Comparison of ENCODE assay signal across 30 cellular contexts in genomic region chr7:47197508-47197907, GRCh38.
"Had no signal": no experiment of that assay in that cellular context is flagged by ENCODE, and none has a peak within 500 bp of the region (broad histone marks: within the 10 kb centered on the region; RNA-seq: fewer than 3 reads in every experiment).

No MANE protein-coding gene starts in this region.

- FAIRE-seq: astrocyte, colon, endometrium, endothelial cell of umbilical vein, TTC549 had no signal

- H3K27ac Mint-ChIP-seq: activated CD4-positive, alpha-beta memory T cell treated with anti-CD3 and anti-CD28 coated beads, Interleukin-2, amount 10 ng/mL, durations not matched to agents 7 days and 5 days; activated CD4-positive, alpha-beta T cell treated with anti-CD3 and anti-CD28 coated beads, Interleukin-2, amount 10 ng/mL, durations not matched to agents 7 days and 5 days; activated naive CD8-positive, alpha-beta T cell; activated T-cell treated with anti-CD3 and anti-CD28 coated beads, Interleukin-2, amount 50 U/mL, for 24 hours; activated T-cell treated with anti-CD3 and anti-CD28 coated beads, Interleukin-2, amount 50 U/mL, for 72 hours; T-helper 17 cell; T-helper 2 cell treated with Interferon-gamma antibody and Interleukin-4, amounts not matched to agents 5 μg/mL and 100 μg/mL, for 36 hours; WTC11 had no signal

- H3K36me3 ChIP-seq: brain microvascular endothelial cell, esophagus squamous epithelium, gastroesophageal sphincter had no signal

- H3K4me1 Mint-ChIP-seq: activated CD4-positive, alpha-beta memory T cell treated with anti-CD3 and anti-CD28 coated beads, Interleukin-2, amount 10 ng/mL, durations not matched to agents 7 days and 5 days; activated CD4-positive, alpha-beta T cell treated with anti-CD3 and anti-CD28 coated beads, Interleukin-2, amount 10 ng/mL, durations not matched to agents 7 days and 5 days; T-helper 17 cell; WTC11 had no signal

- H3K4me3 ChIP-seq: esophagus squamous epithelium, gastroesophageal sphincter had no signal

- H3K9me3 Mint-ChIP-seq: activated CD4-positive, alpha-beta memory T cell treated with anti-CD3 and anti-CD28 coated beads, Interleukin-2, amount 10 ng/mL, durations not matched to agents 7 days and 5 days; activated CD4-positive, alpha-beta T cell treated with anti-CD3 and anti-CD28 coated beads, Interleukin-2, amount 10 ng/mL, durations not matched to agents 7 days and 5 days; activated T-cell treated with anti-CD3 and anti-CD28 coated beads, Interleukin-2, amount 50 U/mL, for 24 hours; activated T-cell treated with anti-CD3 and anti-CD28 coated beads, Interleukin-2, amount 50 U/mL, for 72 hours; T-helper 2 cell treated with Interferon-gamma antibody and Interleukin-4, amounts not matched to agents 5 μg/mL and 100 μg/mL, for 36 hours; WTC11 had no signal

- H3K27me3 ChIP-seq: brain microvascular endothelial cell, esophagus squamous epithelium, gastroesophageal sphincter had no signal

- ATAC-seq: activated T-cell treated with anti-CD3 and anti-CD28 coated beads, Interleukin-2, amount 50 U/mL, for 72 hours; gastroesophageal sphincter; T-helper 17 cell; WTC11 had no signal

- DNase-seq: activated CD4-positive, alpha-beta memory T cell treated with anti-CD3 and anti-CD28 coated beads, Interleukin-2, amount 10 ng/mL, durations not matched to agents 7 days and 5 days; activated CD4-positive, alpha-beta T cell treated with anti-CD3 and anti-CD28 coated beads for 1 hour; activated CD4-positive, alpha-beta T cell treated with anti-CD3 and anti-CD28 coated beads for 4 hours; activated CD4-positive, alpha-beta T cell treated with anti-CD3 and anti-CD28 coated beads, Interleukin-2, amount 10 ng/mL, durations not matched to agents 7 days and 5 days; activated CD4-positive, alpha-beta T cell treated with anti-CD3 and anti-CD28 coated beads, Interleukin-2, amount 50 U/mL, for 4 hours; activated CD8-positive, alpha-beta memory T cell treated with anti-CD3 and anti-CD28 coated beads, Interleukin-2, amount 50 U/mL, for 48 hours; activated gamma-delta T cell; activated naive CD4-positive, alpha-beta T cell treated with anti-CD3 and anti-CD28 coated beads, Interleukin-2, amount 50 U/mL, for 16 hours; activated naive CD4-positive, alpha-beta T cell treated with Interleukin-2 at 50 U/mL for 16 hours; activated T-cell treated with anti-CD3 and anti-CD28 coated beads for 4 hours; activated T-cell treated with anti-CD3 and anti-CD28 coated beads, Interleukin-2, amount 50 U/mL, for 24 hours; activated T-cell treated with anti-CD3 and anti-CD28 coated beads, Interleukin-2, amount 50 U/mL, for 72 hours; amniotic stem cell; brain microvascular endothelial cell; caudate nucleus; cortex of kidney; dermis blood vessel endothelial cell; effector CD4-positive, alpha-beta T cell; esophagus squamous epithelium; head of caudate nucleus; T-helper 17 cell had no signal

- H3K4me3 Mint-ChIP-seq: activated CD4-positive, alpha-beta memory T cell treated with anti-CD3 and anti-CD28 coated beads, Interleukin-2, amount 10 ng/mL, durations not matched to agents 7 days and 5 days; activated CD4-positive, alpha-beta T cell treated with anti-CD3 and anti-CD28 coated beads, Interleukin-2, amount 10 ng/mL, durations not matched to agents 7 days and 5 days; activated naive CD8-positive, alpha-beta T cell; activated T-cell treated with anti-CD3 and anti-CD28 coated beads, Interleukin-2, amount 50 U/mL, for 24 hours; activated T-cell treated with anti-CD3 and anti-CD28 coated beads, Interleukin-2, amount 50 U/mL, for 72 hours; T-helper 17 cell; T-helper 2 cell treated with Interferon-gamma antibody and Interleukin-4, amounts not matched to agents 5 μg/mL and 100 μg/mL, for 36 hours; WTC11 had no signal

- H3K36me3 Mint-ChIP-seq: activated naive CD8-positive, alpha-beta T cell; WTC11 had no signal

- H3K27me3 Mint-ChIP-seq: activated CD4-positive, alpha-beta memory T cell treated with anti-CD3 and anti-CD28 coated beads, Interleukin-2, amount 10 ng/mL, durations not matched to agents 7 days and 5 days; activated CD4-positive, alpha-beta T cell treated with anti-CD3 and anti-CD28 coated beads, Interleukin-2, amount 10 ng/mL, durations not matched to agents 7 days and 5 days; T-helper 17 cell had no signal
